Comparison of ENCODE assay signal across 1 cellular context in genomic region chr5:142825378-142826089, GRCh38.
A peak's percentile ranks its signal among the peaks of the same experiment; 100 is the strongest.
TF ChIP-seq lines count a peak whose summit lies in the region.

No MANE protein-coding gene starts in this region.

TF ChIP-seq in HEK293, 187 proteins besides CTCF, POLR2A, EP300 and RAD21 (continued from another document):
- TF ChIP-seq, protein P1, sequence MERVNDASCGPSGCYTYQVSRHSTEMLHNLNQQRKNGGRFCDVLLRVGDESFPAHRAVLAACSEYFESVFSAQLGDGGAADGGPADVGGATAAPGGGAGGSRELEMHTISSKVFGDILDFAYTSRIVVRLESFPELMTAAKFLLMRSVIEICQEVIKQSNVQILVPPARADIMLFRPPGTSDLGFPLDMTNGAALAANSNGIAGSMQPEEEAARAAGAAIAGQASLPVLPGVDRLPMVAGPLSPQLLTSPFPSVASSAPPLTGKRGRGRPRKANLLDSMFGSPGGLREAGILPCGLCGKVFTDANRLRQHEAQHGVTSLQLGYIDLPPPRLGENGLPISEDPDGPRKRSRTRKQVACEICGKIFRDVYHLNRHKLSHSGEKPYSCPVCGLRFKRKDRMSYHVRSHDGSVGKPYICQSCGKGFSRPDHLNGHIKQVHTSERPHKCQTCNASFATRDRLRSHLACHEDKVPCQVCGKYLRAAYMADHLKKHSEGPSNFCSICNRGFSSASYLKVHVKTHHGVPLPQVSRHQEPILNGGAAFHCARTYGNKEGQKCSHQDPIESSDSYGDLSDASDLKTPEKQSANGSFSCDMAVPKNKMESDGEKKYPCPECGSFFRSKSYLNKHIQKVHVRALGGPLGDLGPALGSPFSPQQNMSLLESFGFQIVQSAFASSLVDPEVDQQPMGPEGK (tag by site-specific recombination; IDR thresholded peaks at IDR 0.05): 0 out of 2 replicates have a peak, but pooled peaks have one; percentile 11
- peak; percentile 91 for TF ChIP-seq OSR2 (tag by site-specific recombination; IDR thresholded peaks at IDR 0.05)
- 0 out of 2 replicates have a peak, but pooled peaks have one; percentile 22 for TF ChIP-seq ZEB2 (tag by site-specific recombination; IDR thresholded peaks at IDR 0.05)
- TF ChIP-seq, protein P2, sequence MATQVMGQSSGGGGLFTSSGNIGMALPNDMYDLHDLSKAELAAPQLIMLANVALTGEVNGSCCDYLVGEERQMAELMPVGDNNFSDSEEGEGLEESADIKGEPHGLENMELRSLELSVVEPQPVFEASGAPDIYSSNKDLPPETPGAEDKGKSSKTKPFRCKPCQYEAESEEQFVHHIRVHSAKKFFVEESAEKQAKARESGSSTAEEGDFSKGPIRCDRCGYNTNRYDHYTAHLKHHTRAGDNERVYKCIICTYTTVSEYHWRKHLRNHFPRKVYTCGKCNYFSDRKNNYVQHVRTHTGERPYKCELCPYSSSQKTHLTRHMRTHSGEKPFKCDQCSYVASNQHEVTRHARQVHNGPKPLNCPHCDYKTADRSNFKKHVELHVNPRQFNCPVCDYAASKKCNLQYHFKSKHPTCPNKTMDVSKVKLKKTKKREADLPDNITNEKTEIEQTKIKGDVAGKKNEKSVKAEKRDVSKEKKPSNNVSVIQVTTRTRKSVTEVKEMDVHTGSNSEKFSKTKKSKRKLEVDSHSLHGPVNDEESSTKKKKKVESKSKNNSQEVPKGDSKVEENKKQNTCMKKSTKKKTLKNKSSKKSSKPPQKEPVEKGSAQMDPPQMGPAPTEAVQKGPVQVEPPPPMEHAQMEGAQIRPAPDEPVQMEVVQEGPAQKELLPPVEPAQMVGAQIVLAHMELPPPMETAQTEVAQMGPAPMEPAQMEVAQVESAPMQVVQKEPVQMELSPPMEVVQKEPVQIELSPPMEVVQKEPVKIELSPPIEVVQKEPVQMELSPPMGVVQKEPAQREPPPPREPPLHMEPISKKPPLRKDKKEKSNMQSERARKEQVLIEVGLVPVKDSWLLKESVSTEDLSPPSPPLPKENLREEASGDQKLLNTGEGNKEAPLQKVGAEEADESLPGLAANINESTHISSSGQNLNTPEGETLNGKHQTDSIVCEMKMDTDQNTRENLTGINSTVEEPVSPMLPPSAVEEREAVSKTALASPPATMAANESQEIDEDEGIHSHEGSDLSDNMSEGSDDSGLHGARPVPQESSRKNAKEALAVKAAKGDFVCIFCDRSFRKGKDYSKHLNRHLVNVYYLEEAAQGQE (tag by site-specific recombination; IDR thresholded peaks at IDR 0.05): no peak
- peak; percentile 66 for TF ChIP-seq ZNF335 (tag by site-specific recombination; conservative IDR thresholded peaks at IDR 0.05)
- TF ChIP-seq, protein P3, sequence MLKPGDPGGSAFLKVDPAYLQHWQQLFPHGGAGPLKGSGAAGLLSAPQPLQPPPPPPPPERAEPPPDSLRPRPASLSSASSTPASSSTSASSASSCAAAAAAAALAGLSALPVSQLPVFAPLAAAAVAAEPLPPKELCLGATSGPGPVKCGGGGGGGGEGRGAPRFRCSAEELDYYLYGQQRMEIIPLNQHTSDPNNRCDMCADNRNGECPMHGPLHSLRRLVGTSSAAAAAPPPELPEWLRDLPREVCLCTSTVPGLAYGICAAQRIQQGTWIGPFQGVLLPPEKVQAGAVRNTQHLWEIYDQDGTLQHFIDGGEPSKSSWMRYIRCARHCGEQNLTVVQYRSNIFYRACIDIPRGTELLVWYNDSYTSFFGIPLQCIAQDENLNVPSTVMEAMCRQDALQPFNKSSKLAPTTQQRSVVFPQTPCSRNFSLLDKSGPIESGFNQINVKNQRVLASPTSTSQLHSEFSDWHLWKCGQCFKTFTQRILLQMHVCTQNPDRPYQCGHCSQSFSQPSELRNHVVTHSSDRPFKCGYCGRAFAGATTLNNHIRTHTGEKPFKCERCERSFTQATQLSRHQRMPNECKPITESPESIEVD (tag by site-specific recombination; IDR thresholded peaks at IDR 0.05): no peak
- TF ChIP-seq ZNF121 (tag by site-specific recombination; IDR thresholded peaks at IDR 0.05): no peak
- peak; percentile 92 for TF ChIP-seq ZNF629 (tag by site-specific recombination; IDR thresholded peaks at IDR 0.05)
- TF ChIP-seq ZNF423 (tag by site-specific recombination; IDR thresholded peaks at IDR 0.05): peak; percentile 87
- peak; percentile 39; the same call in 1 of the 2 replicates for TF ChIP-seq GLIS2 (tag by site-specific recombination; IDR thresholded peaks at IDR 0.05)
- TF ChIP-seq ZSCAN5A (tag by site-specific recombination; IDR thresholded peaks at IDR 0.05): no peak
- peak; percentile 58 for TF ChIP-seq IKZF3 (tag by site-specific recombination; IDR thresholded peaks at IDR 0.05)
- peak; percentile 61 for TF ChIP-seq ZBTB17 (tag by site-specific recombination; IDR thresholded peaks at IDR 0.05)
- 0 out of 2 replicates have a peak, but pooled peaks have one; percentile 3 for TF ChIP-seq SP3 (tag by site-specific recombination; IDR thresholded peaks at IDR 0.05)
- TF ChIP-seq, protein P4, sequence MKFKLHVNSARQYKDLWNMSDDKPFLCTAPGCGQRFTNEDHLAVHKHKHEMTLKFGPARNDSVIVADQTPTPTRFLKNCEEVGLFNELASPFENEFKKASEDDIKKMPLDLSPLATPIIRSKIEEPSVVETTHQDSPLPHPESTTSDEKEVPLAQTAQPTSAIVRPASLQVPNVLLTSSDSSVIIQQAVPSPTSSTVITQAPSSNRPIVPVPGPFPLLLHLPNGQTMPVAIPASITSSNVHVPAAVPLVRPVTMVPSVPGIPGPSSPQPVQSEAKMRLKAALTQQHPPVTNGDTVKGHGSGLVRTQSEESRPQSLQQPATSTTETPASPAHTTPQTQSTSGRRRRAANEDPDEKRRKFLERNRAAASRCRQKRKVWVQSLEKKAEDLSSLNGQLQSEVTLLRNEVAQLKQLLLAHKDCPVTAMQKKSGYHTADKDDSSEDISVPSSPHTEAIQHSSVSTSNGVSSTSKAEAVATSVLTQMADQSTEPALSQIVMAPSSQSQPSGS (tag by site-specific recombination; IDR thresholded peaks at IDR 0.05; ENCODE audit: low read depth): 0 out of 2 replicates have a peak, but pooled peaks have one; percentile 31
- no peak for TF ChIP-seq ZNF670 (tag by site-specific recombination; IDR thresholded peaks at IDR 0.05; ENCODE audit: low read depth)
- TF ChIP-seq INSM2 (tag by site-specific recombination; IDR thresholded peaks at IDR 0.05): 0 out of 2 replicates have a peak, but pooled peaks have one; percentile 42
- TF ChIP-seq ZNF391 (tag by site-specific recombination; IDR thresholded peaks at IDR 0.05; ENCODE audit: borderline replicate concordance, low read depth): peak; percentile 15; the same call in 1 of the 2 replicates
- peak; percentile 69 for TF ChIP-seq ZIC2 (tag by site-specific recombination; IDR thresholded peaks at IDR 0.05)
- peak; percentile 83 for TF ChIP-seq GLIS1 (tag by site-specific recombination; IDR thresholded peaks at IDR 0.05)
- no peak for TF ChIP-seq ZNF544 (tag by site-specific recombination; IDR thresholded peaks at IDR 0.05)
